ENCODE assay signal across 10 cellular contexts in the genomic region with DNA sequence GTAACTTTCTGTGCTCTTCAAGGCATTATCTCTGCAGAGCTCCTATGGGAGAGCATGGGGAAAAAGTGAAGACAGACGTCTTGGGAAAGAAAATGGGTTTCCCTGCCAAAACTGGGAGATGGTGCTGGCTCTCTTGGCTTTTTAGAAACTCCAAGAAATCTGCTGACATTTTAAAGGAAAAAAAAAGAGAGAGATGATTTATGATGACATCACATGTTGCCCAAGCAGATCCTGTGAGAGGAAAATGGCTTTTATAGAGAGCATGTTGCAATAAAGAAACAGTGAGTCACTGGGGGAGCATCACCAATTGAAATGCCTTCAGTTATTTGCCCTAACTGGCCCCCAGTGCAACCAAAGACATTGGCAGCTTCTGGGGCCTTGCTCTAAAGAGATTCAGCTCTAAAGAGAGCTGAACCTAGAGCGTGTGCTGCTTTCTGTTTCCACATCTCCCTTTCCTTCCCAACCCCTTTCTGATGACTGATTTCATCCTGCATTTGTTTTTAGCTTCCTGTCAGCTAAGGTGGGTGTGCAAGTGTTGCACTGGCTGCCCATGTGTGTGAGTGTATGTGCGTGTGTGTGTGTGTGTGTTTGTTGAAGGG. TPM values are rescaled to one million over a fixed set of nuclear protein-coding genes. Genes with fewer than 3 reads are reported as not detected.
DNase-seq lines count a peak whose midpoint lies in the region; ATAC-seq, FAIRE-seq and TF ChIP-seq lines count a peak whose summit lies in the region.
"Had no signal": no experiment of that assay in that cellular context is flagged by ENCODE, and none has a peak within 500 bp of the region (broad histone marks: within the 10 kb centered on the region; RNA-seq: fewer than 3 reads in every experiment).

No MANE protein-coding gene starts in this region.

- H3K9me3 ChIP-seq in esophagus muscularis mucosa (no peaks in the 10 kb centered on the region), pancreas (no peaks in the 10 kb centered on the region), kidney (ENCODE audit: control insufficient read depth in 1 of 2, low read length in 2 of 2) (no peaks in the 10 kb centered on the region)
- no peaks in the 10 kb centered on the region for H3K9me3 ChIP-seq in effector memory CD4-positive, alpha-beta T cell (ENCODE audit: control insufficient read depth, low read length)

- peaks cover 24 to 54% (median 52%) of the 10 kb centered on the region in 4 donors for H3K4me1 ChIP-seq in esophagus muscularis mucosa
- H3K4me1 ChIP-seq in pancreas, result no peaks in the 10 kb centered on the region
- H3K4me1 ChIP-seq in kidney (ENCODE audit: control insufficient read depth in 1 of 2, insufficient read depth in 1 of 2, low read depth in 1 of 2, low read length in 2 of 2), result peaks cover 0 to 5% of the 10 kb centered on the region in 2 donors
- no peaks in the 10 kb centered on the region for H3K4me1 ChIP-seq in effector memory CD4-positive, alpha-beta T cell (ENCODE audit: control insufficient read depth, insufficient read depth, low read length, poor library complexity, severe bottlenecking)

- TF ChIP-seq POLR2A in esophagus muscularis mucosa (IDR thresholded peaks at IDR 0.05; ENCODE audit: low read depth), result no peak

- H3K27me3 Mint-ChIP-seq in Calu3 (ENCODE audit: unreplicated experiment) (peaks cover 13% of the 10 kb centered on the region), type B pancreatic cell (peaks cover 67% of the 10 kb centered on the region)

- TF ChIP-seq EP300 in esophagus muscularis mucosa (IDR thresholded peaks at IDR 0.05), result no peak

- intact Hi-C loops in Calu3 (cut with micrococcal nuclease; ENCODE audit: unreplicated experiment), result no loop called here
- intact Hi-C loops in esophagus muscularis mucosa (cut with DNase I), result no loop called here
- intact Hi-C loops in pancreas (cut with DNase I), result no loop called here
- intact Hi-C loops in kidney (cut with DNase I), result no loop called here

- H3K9ac ChIP-seq in kidney (ENCODE audit: low read length in 2 of 2), result no peak overlapping the region

- peak; percentile 4 for DNase-seq in Calu3
- DNase-seq in OCI-M1 (lab: John Stamatoyannopoulos, UW), result peak; percentile 6
- no peak for DNase-seq in esophagus muscularis mucosa (ENCODE audit: extremely low spot score)
- DNase-seq in pancreas, result peak in 1 of 6 donors; percentile 21
- DNase-seq in HT-29 (ENCODE audit: low spot score), result no peak
- DNase-seq in kidney, result no peak
- no peak for DNase-seq in effector memory CD4-positive, alpha-beta T cell
- no peak for DNase-seq in type B pancreatic cell (ENCODE audit: extremely low spot score, unreplicated experiment)

- H3K27ac ChIP-seq in esophagus muscularis mucosa (replicated peaks in 1 of 4) (peak overlapping the region; percentile 15 to 66 (median 42)), pancreas (no peak overlapping the region), kidney (ENCODE audit: low read depth in 2 of 2, low read length in 2 of 2) (no peak overlapping the region)
- H3K27ac ChIP-seq in effector memory CD4-positive, alpha-beta T cell (ENCODE audit: insufficient read depth, low read length, poor library complexity, severe bottlenecking), result no peak overlapping the region
- H3K27ac ChIP-seq: cardiac muscle cell had no signal

- no peak overlapping the region for H3K4me3 Mint-ChIP-seq in Calu3 (ENCODE audit: low read depth, unreplicated experiment)
- H3K4me3 Mint-ChIP-seq in type B pancreatic cell, result no peak overlapping the region

- no TSS peak for BruUV-seq in Calu3 (replicated peaks; lab: Mats Ljungman, UMichigan)

- H3K4me1 Mint-ChIP-seq in Calu3 (ENCODE audit: low read depth, unreplicated experiment) (no peaks in the 10 kb centered on the region), type B pancreatic cell (ENCODE audit: unreplicated experiment) (peaks cover 38% of the 10 kb centered on the region)

- H3K36me3 Mint-ChIP-seq in Calu3 (ENCODE audit: insufficient read depth, unreplicated experiment), result no peaks in the 10 kb centered on the region
- H3K36me3 Mint-ChIP-seq in type B pancreatic cell, result no peaks in the 10 kb centered on the region

- H3K9me3 Mint-ChIP-seq in Calu3 (ENCODE audit: low read depth, unreplicated experiment) (no peaks in the 10 kb centered on the region), type B pancreatic cell (peaks cover 7% of the 10 kb centered on the region)

- H3K27me3 ChIP-seq in esophagus muscularis mucosa, result no peaks in the 10 kb centered on the region
- no peaks in the 10 kb centered on the region for H3K27me3 ChIP-seq in pancreas
- H3K27me3 ChIP-seq in effector memory CD4-positive, alpha-beta T cell (replicated peaks; ENCODE audit: control insufficient read depth, insufficient read depth, low read length, poor library complexity, severe bottlenecking), result peaks cover 2% of the 10 kb centered on the region
- H3K27me3 ChIP-seq: cardiac muscle cell had no signal

- 32% methylated on average over 3 of the region's 3 CpGs for WGBS in esophagus muscularis mucosa
- WGBS in pancreas, 2 donors, result 75 to 78% methylated on average over 3 of the region's 3 CpGs

- ATAC-seq in pancreas, result peak in 3 of 4 donors; percentile 42 to 73 (median 61)

- FAIRE-seq in pancreas (lab: Jason Lieb, UNC) (no peak), kidney (lab: Jason Lieb, UNC) (no peak)

- H3K27ac Mint-ChIP-seq in Calu3 (ENCODE audit: unreplicated experiment) (no peak overlapping the region), type B pancreatic cell (no peak overlapping the region)
- H3K27ac Mint-ChIP-seq: progenitor cell of endocrine pancreas had no signal

- no peak for TF ChIP-seq CTCF in Calu3 (IDR thresholded peaks at IDR 0.05; ENCODE audit: unreplicated experiment)
- TF ChIP-seq CTCF in esophagus muscularis mucosa (IDR thresholded peaks at IDR 0.05), result no peak
- TF ChIP-seq CTCF in pancreas (IDR thresholded peaks at IDR 0.05), result no peak
- no peak for TF ChIP-seq CTCF in kidney (IDR thresholded peaks at IDR 0.05; ENCODE audit: borderline replicate concordance, extremely low read depth, insufficient read depth)
- no peak for TF ChIP-seq CTCF in type B pancreatic cell (conservative IDR thresholded peaks at IDR 0.05)

- CTCF ChIA-PET in Calu3 (lab: Charles Lee), result no interaction called here

- H3K4me3 ChIP-seq in esophagus muscularis mucosa, result no peak overlapping the region
- H3K4me3 ChIP-seq in pancreas, result no peak overlapping the region
- no peak overlapping the region for H3K4me3 ChIP-seq in kidney (ENCODE audit: low read length in 2 of 2)
- H3K4me3 ChIP-seq in effector memory CD4-positive, alpha-beta T cell (ENCODE audit: insufficient read depth, low read depth, low read length, poor library complexity, severe bottlenecking), result no peak overlapping the region
- H3K4me3 ChIP-seq: cardiac muscle cell had no signal

- no peaks in the 10 kb centered on the region for H3K36me3 ChIP-seq in esophagus muscularis mucosa
- no peaks in the 10 kb centered on the region for H3K36me3 ChIP-seq in pancreas
- no peaks in the 10 kb centered on the region for H3K36me3 ChIP-seq in kidney (ENCODE audit: control insufficient read depth in 1 of 2, insufficient read depth in 2 of 2, low read length in 2 of 2)
- no peaks in the 10 kb centered on the region for H3K36me3 ChIP-seq in effector memory CD4-positive, alpha-beta T cell (ENCODE audit: control insufficient read depth, insufficient read depth, low read length)
- H3K36me3 ChIP-seq: cardiac muscle cell had no signal

RNA-seq across cellular contexts. Expression of a gene that starts 37.7 kb away (rescaled TPM):
- total RNA-seq in Calu3 (2022) (5.5 and 7.6 TPM in 2 replicates), esophagus muscularis mucosa (10 to 100 TPM; 14.3 to 34.9 (median 26.5) TPM), pancreas (10 to 100 TPM in 5 of 6 donors, 1 to 10 TPM in 1; 4.6 to 21.2 (median 13.4) TPM), kidney (23.2 TPM), type B pancreatic cell (ENCODE audit: low replicate concordance) (0.62 and 2.0 TPM in 2 replicates)
- polyA plus RNA-seq in pancreas (10 to 100 TPM; 11.9 to 15.0 TPM), kidney (ENCODE audit: insufficient read depth, low read depth, low replicate concordance) (48.6 TPM)
- not detected in 2 replicates for total RNA-seq in HT-29 (2014; rRNA removed; shearing (Covaris generic))

Comparison
In these comparisons a context has a peak if more than half of its experiments do, and no peak if none do; other contexts are left out.
1. DNase-seq: peak in Calu3 (single experiment) and OCI-M1 (single experiment); none in esophagus muscularis mucosa (single experiment), HT-29 (single experiment), kidney (single experiment), effector memory CD4-positive, alpha-beta T cell (0 of 3) and type B pancreatic cell (single experiment).
2. H3K27ac ChIP-seq: peak in esophagus muscularis mucosa (4 of 4); none in pancreas (0 of 4), kidney (0 of 2) and effector memory CD4-positive, alpha-beta T cell (single experiment).